8 cellular contexts compared by ENCODE assay signal in genomic region chrX:48083212-48083611, GRCh38. TPM values are rescaled to one million over a fixed set of nuclear protein-coding genes. Genes with fewer than 3 reads are reported as not detected.
DNase-seq lines count a peak whose midpoint lies in the region; TF ChIP-seq lines count a peak whose summit lies in the region.

No MANE protein-coding gene starts in this region.

- WGBS in mesendoderm (ENCODE audit: extremely low coverage, insufficient coverage, low lambda C conversion rate), result no CpG with 5 or more reads among the region's 9 CpGs

- no peak overlapping the region for H3K23ac ChIP-seq in mesendoderm (ENCODE audit: low read length)

- no peak overlapping the region for H3K18ac ChIP-seq in mesendoderm (ENCODE audit: low read length)

- H3K36me3 Mint-ChIP-seq in activated CD4-positive, alpha-beta T cell treated with anti-CD3 and anti-CD28 coated beads, Interleukin-2, amount 10 ng/mL, durations not matched to agents 7 days and 5 days (ENCODE audit: low read depth), result no peaks in the 10 kb centered on the region

- H3K9ac ChIP-seq in mesendoderm (ENCODE audit: low read length), result no peak overlapping the region

- no peak overlapping the region for H3K4me2 ChIP-seq in mesendoderm (ENCODE audit: low read length)

- no peak overlapping the region for H4K5ac ChIP-seq in mesendoderm (ENCODE audit: low read length)

- H3K4me3 ChIP-seq in BJ (ENCODE audit: low read depth, low read length) (no peak overlapping the region), mesendoderm (ENCODE audit: low read length) (no peak overlapping the region)

- no peak overlapping the region for H2BK15ac ChIP-seq in mesendoderm (replicated peaks; ENCODE audit: low read depth)

- no peak overlapping the region for H2BK120ac ChIP-seq in mesendoderm (ENCODE audit: low read depth, low read length)

- no peaks in the 10 kb centered on the region for H3K27me3 Mint-ChIP-seq in activated CD4-positive, alpha-beta T cell treated with anti-CD3 and anti-CD28 coated beads, Interleukin-2, amount 10 ng/mL, durations not matched to agents 7 days and 5 days

- no peak overlapping the region for H3K27ac ChIP-seq in mesendoderm (ENCODE audit: low read depth, low read length)

- H3K9me3 Mint-ChIP-seq in activated CD4-positive, alpha-beta T cell treated with anti-CD3 and anti-CD28 coated beads, Interleukin-2, amount 10 ng/mL, durations not matched to agents 7 days and 5 days, result no peaks in the 10 kb centered on the region

- TF ChIP-seq CTCF in BJ (IDR thresholded peaks at IDR 0.05; ENCODE audit: insufficient read depth, low read depth, low read length), result peak; percentile 64

- no peaks in the 10 kb centered on the region for H3K79me2 ChIP-seq in mesendoderm (ENCODE audit: control insufficient read depth, insufficient read depth, low read length)

- no peak overlapping the region for H4K8ac ChIP-seq in mesendoderm (ENCODE audit: low read depth, low read length)

- no peak overlapping the region for H3K56ac ChIP-seq in mesendoderm (ENCODE audit: low read length)

- no peak overlapping the region for H3K27ac Mint-ChIP-seq in activated CD4-positive, alpha-beta T cell treated with anti-CD3 and anti-CD28 coated beads, Interleukin-2, amount 10 ng/mL, durations not matched to agents 7 days and 5 days

- no peak overlapping the region for H2AK5ac ChIP-seq in mesendoderm (ENCODE audit: low read length)

- H3K4ac ChIP-seq in mesendoderm (ENCODE audit: low read depth, low read length), result no peak overlapping the region

- H3K36me3 ChIP-seq in BJ (ENCODE audit: control insufficient read depth, insufficient read depth, low read length) (no peaks in the 10 kb centered on the region), mesendoderm (ENCODE audit: control insufficient read depth, insufficient read depth, low read length) (no peaks in the 10 kb centered on the region)

- no peaks in the 10 kb centered on the region for H3K4me1 ChIP-seq in mesendoderm (ENCODE audit: control insufficient read depth, low read depth, low read length)

- no peak overlapping the region for H3K4me3 Mint-ChIP-seq in activated CD4-positive, alpha-beta T cell treated with anti-CD3 and anti-CD28 coated beads, Interleukin-2, amount 10 ng/mL, durations not matched to agents 7 days and 5 days

- peaks cover 2% of the 10 kb centered on the region for H3K4me1 Mint-ChIP-seq in activated CD4-positive, alpha-beta T cell treated with anti-CD3 and anti-CD28 coated beads, Interleukin-2, amount 10 ng/mL, durations not matched to agents 7 days and 5 days

- H2BK5ac ChIP-seq in mesendoderm (ENCODE audit: low read length), result no peak overlapping the region

- no peaks in the 10 kb centered on the region for H3K79me1 ChIP-seq in mesendoderm (ENCODE audit: low read length)

- CTCF ChIA-PET in BJ (lab: Yijun Ruan, JAX), result interaction anchor here (0.7 to 2.5 kb wide), 3 partner anchors 10 to 411 kb away, joined by 3 to 25 read pairs (median 5); no protein-coding TSS in a partner anchor
- CTCF ChIA-PET in activated CD4-positive, alpha-beta T cell treated with anti-CD3 and anti-CD28 coated beads, Interleukin-2, amount 10 ng/mL, durations not matched to agents 7 days and 5 days (lab: Charles Lee), result interaction anchor here (0.8 to 2.0 kb wide), 3 partner anchors 12 to 411 kb away, joined by 3 to 5 read pairs (median 4); no protein-coding TSS in a partner anchor

- no peaks in the 10 kb centered on the region for H3K27me3 ChIP-seq in BJ (ENCODE audit: control insufficient read depth, insufficient read depth, low read length)
- no peaks in the 10 kb centered on the region for H3K27me3 ChIP-seq in mesendoderm (ENCODE audit: insufficient read depth, low read length, poor library complexity)

- POLR2A ChIA-PET in BJ (lab: Charles Lee), result interaction anchor here (0.5 kb wide), 1 partner anchor 422 kb away, joined by 6 read pairs; no protein-coding TSS in a partner anchor
- POLR2A ChIA-PET in activated CD4-positive, alpha-beta T cell treated with anti-CD3 and anti-CD28 coated beads, Interleukin-2, amount 10 ng/mL, durations not matched to agents 7 days and 5 days (lab: Charles Lee), result no interaction called here

- DNase-seq in BJ (ENCODE audit: low read depth) (peak; percentile 2), GM19240 (ENCODE audit: insufficient read length, low spot score) (peak; percentile 65), NCI-H1694 (lab: John Stamatoyannopoulos, UW) (peak; percentile 37), mesendoderm (peak; percentile 58), superior temporal gyrus (ENCODE audit: extremely low spot score) (peak; percentile 61), COR-L47 (lab: John Stamatoyannopoulos, UW) (no peak)
- DNase-seq in activated CD4-positive, alpha-beta T cell treated with anti-CD3 and anti-CD28 coated beads, Interleukin-2, amount 10 ng/mL, durations not matched to agents 7 days and 5 days, result peak; percentile 51
- DNase-seq in effector CD4-positive, alpha-beta T cell, result peak; percentile 5

RNA-seq across cellular contexts. Expression of gene ZNF630, which starts 11.8 kb away (rescaled TPM):
- 0.90 and 1.5 TPM in 2 replicates for polyA plus RNA-seq in BJ (2011; rRNA removed)
- polyA minus RNA-seq in BJ (2011; rRNA and poly(A)+ RNA removed), result 0.82 and 1.2 TPM in 2 replicates
- total RNA-seq in activated CD4-positive, alpha-beta T cell treated with anti-CD3 and anti-CD28 coated beads, Interleukin-2, amount 10 ng/mL, durations not matched to agents 7 days and 5 days, result under 1 TPM; 0.52 to 0.87 TPM
- polyA plus RNA-seq in mesendoderm (2013, experiment 1 of 2), result 0.84 TPM
- 0.85 TPM for polyA plus RNA-seq in mesendoderm (2013, experiment 2 of 2)

RNA-seq across cellular contexts. Expression of gene SPACA5B, which starts 47.2 kb away (rescaled TPM):
- not detected in 2 replicates for polyA plus RNA-seq in BJ (2011; rRNA removed)
- not detected in 2 replicates for polyA minus RNA-seq in BJ (2011; rRNA and poly(A)+ RNA removed)
- not detected for total RNA-seq in activated CD4-positive, alpha-beta T cell treated with anti-CD3 and anti-CD28 coated beads, Interleukin-2, amount 10 ng/mL, durations not matched to agents 7 days and 5 days
- polyA plus RNA-seq in mesendoderm (2013, experiment 1 of 2), result not detected
- not detected for polyA plus RNA-seq in mesendoderm (2013, experiment 2 of 2)
